ENCODE assay signal across 8 cellular contexts in the genomic region with DNA sequence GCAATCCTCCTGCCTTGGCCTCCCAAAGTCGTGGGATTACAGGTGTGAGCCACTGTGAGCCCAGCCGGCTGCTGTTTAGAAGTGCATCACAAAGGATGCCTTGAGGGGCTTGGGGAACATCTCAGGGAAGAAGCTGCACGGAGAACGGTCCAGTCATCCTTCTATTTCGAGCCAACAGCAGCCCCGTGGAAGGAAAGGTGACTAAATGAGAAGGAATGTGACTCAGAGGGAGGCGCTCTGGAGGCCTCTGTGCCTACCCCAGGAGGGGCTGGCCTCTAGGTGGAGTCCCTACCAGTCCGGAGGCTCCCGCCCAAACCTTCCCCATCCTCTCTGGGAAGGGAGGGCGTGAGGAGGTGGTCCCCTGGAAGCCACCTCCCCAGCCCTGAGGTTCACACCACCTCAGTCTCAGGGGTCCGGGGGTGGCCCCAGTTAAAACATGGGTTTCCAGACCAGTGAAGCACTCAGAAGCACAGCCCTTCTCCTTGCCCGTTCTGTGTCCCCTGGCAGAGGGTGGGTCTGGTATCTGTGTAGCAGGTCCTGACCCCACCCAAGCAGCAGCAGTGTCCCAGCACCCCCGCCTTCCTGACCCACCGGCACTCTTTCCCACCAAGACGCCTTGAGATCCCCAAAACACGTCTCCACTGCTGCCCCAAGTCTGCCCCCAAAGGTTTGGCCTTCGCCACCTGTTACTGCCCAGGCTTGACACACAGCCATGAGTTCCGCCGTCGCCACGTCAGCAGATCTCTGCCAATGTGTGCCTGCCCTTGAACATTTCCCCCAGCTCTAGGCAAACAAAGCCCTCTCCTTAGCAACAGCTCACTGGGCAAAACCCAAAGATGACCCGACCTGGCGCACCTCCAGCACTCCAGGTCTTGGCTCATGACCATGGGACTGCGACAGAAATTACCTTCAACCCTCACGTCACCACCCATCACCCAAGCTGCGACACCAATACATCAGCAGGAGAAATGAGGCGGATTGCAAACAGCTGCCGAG.
DNase-seq lines count a peak whose midpoint lies in the region; ATAC-seq and TF ChIP-seq lines count a peak whose summit lies in the region.

No MANE protein-coding gene starts in this region.

- H3K9me3 Mint-ChIP-seq in CD14-positive monocyte = no peaks in the 10 kb centered on the region

- H3K36me3 Mint-ChIP-seq in CD14-positive monocyte = peaks cover 58 to 85% of the 10 kb centered on the region in 2 donors

- no peak overlapping the region for H3K4me2 ChIP-seq in PC-9
- no peak overlapping the region for H3K4me2 ChIP-seq in Karpas-422 (ENCODE audit: low read depth, low read length, poor library complexity, severe bottlenecking)

- H3K4me1 Mint-ChIP-seq in CD14-positive monocyte = peaks cover 2% of the 10 kb centered on the region

- TF ChIP-seq CTCF in PC-9 (conservative IDR thresholded peaks at IDR 0.05) (no peak), omental fat pad (IDR thresholded peaks at IDR 0.05) (no peak), CD14-positive monocyte (IDR thresholded peaks at IDR 0.05) (no peak)

- H3F3A ChIP-seq in PC-9 (ENCODE audit: insufficient read depth, low read depth) = no peaks in the 10 kb centered on the region

- H3K9ac ChIP-seq in Karpas-422 (ENCODE audit: low read length) = no peak overlapping the region

- CTCF ChIA-PET in PC-9 (lab: Charles Lee) = no interaction called here

- POLR2A ChIA-PET in PC-9 (lab: Charles Lee; ENCODE audit: unreplicated experiment) = interaction anchor here (0.6 to 0.7 kb wide), 3 partner anchors 19 to 359 kb away, joined by 3 to 7 read pairs (median 3); no protein-coding TSS in a partner anchor

- intact Hi-C loops in PC-9 (cut with micrococcal nuclease; ENCODE audit: unreplicated experiment) (loop anchor here (1.0 to 2.0 kb wide), 2 partner anchors 20 to 38 kb away; no protein-coding TSS in a partner anchor), CD14-positive monocyte (cut with micrococcal nuclease) (no loop called here)

- H3K9me2 ChIP-seq in PC-9 (ENCODE audit: insufficient read depth) = no peaks in the 10 kb centered on the region
- no peaks in the 10 kb centered on the region for H3K9me2 ChIP-seq in Karpas-422 (replicated peaks; ENCODE audit: insufficient read depth, low read length)

- in situ Hi-C loops in KBM-7 (cut with MboI; ENCODE audit: low pct_unique_long_range_greater_than_20kb, low sequenced_read_pairs) = no loop called here

- H3K4me1 ChIP-seq in PC-9 (replicated peaks; ENCODE audit: insufficient read depth) (no peaks in the 10 kb centered on the region), Karpas-422 (ENCODE audit: low read length) (no peaks in the 10 kb centered on the region)

- H2AFZ ChIP-seq in PC-9 (no peak overlapping the region), Karpas-422 (ENCODE audit: low read length) (no peak overlapping the region)

- H3K36me3 ChIP-seq in PC-9 (ENCODE audit: low read depth) (peaks cover 9% of the 10 kb centered on the region; the same call in 1 of the 2 replicates), Karpas-422 (ENCODE audit: insufficient read depth, low read length) (no peaks in the 10 kb centered on the region)

- H3K9me3 ChIP-seq in PC-9 (ENCODE audit: insufficient read depth, low read depth) (no peaks in the 10 kb centered on the region), Karpas-422 (ENCODE audit: low read length) (no peaks in the 10 kb centered on the region)

- DNase-seq in DMS153 (lab: John Stamatoyannopoulos, UW) = peak; percentile 79
- peak; percentile 58 to 83 for DNase-seq in PC-9
- peak; percentile 74 for DNase-seq in fibroblast of gingiva (ENCODE audit: low read depth)
- DNase-seq in omental fat pad (ENCODE audit: low spot score) = no peak
- DNase-seq in Karpas-422 = no peak
- DNase-seq in CD14-positive monocyte (ENCODE audit: low spot score) = no peak
- no peak for DNase-seq in activated CD4-positive, CD25-positive, alpha-beta regulatory T cell (lab: John Stamatoyannopoulos, UW)
- DNase-seq in KBM-7 = no peak

- H3K27ac Mint-ChIP-seq in CD14-positive monocyte = peak overlapping the region in 2 of 7 donors; percentile 26 to 46

- H3K27me3 ChIP-seq in PC-9 (ENCODE audit: insufficient read depth, low read depth) = no peaks in the 10 kb centered on the region
- no peaks in the 10 kb centered on the region for H3K27me3 ChIP-seq in Karpas-422 (ENCODE audit: low read length)

- H3K79me2 ChIP-seq in PC-9 (ENCODE audit: low read depth) (peaks cover 56% of the 10 kb centered on the region), Karpas-422 (ENCODE audit: low read length) (no peaks in the 10 kb centered on the region)

- H3K4me3 Mint-ChIP-seq in CD14-positive monocyte = no peak overlapping the region

- TSS peak; percentile 10 for BruUV-seq in PC-9 (replicated peaks; lab: Mats Ljungman, UMichigan)

- ATAC-seq in omental fat pad (ENCODE audit: low FRiP score) = peak; percentile 45

- H3K4me3 ChIP-seq in PC-9 (no peak overlapping the region), Karpas-422 (ENCODE audit: low read length) (no peak overlapping the region)

- no peak overlapping the region for H3K27ac ChIP-seq in PC-9
- no peak overlapping the region for H3K27ac ChIP-seq in Karpas-422 (ENCODE audit: low read length)

- no peaks in the 10 kb centered on the region for H3K27me3 Mint-ChIP-seq in CD14-positive monocyte (ENCODE audit: low read depth in 3 of 3)

- H4K20me1 ChIP-seq in PC-9 (ENCODE audit: insufficient read depth) (peaks cover 20% of the 10 kb centered on the region), Karpas-422 (ENCODE audit: insufficient read depth, low read depth, low read length) (no peaks in the 10 kb centered on the region)

Comparison
In these comparisons a context has a peak if more than half of its experiments do, and no peak if none do; other contexts are left out.
1. DNase-seq: peak in DMS153 (single experiment), PC-9 (2 of 2) and fibroblast of gingiva (single experiment); none in omental fat pad (single experiment), Karpas-422 (single experiment), CD14-positive monocyte (single experiment), activated CD4-positive, CD25-positive, alpha-beta regulatory T cell (0 of 4) and KBM-7 (single experiment).